ENCODE assay signal across 8 cellular contexts in genomic region chr14:55271572-55272414, GRCh38. TPM values are rescaled to one million over a fixed set of nuclear protein-coding genes. Genes with fewer than 3 reads are reported as not detected.
DNase-seq lines count a peak whose midpoint lies in the region; ATAC-seq, FAIRE-seq and TF ChIP-seq lines count a peak whose summit lies in the region.

No MANE protein-coding gene starts in this region.

- H3K79me2 ChIP-seq in ACC112 (ENCODE audit: control insufficient read depth, insufficient read depth, low read length, unreplicated experiment) = peaks cover 50% of the 10 kb centered on the region

- intact Hi-C loops in kidney (cut with DNase I) = loop anchor here (10.0 kb wide), 1 partner anchor 83 kb away; no protein-coding TSS in a partner anchor

- peak overlapping the region; percentile 85 for H3K4me3 Mint-ChIP-seq in central memory CD8-positive, alpha-beta T cell

- no peak for FAIRE-seq in kidney (lab: Jason Lieb, UNC)

- peak overlapping the region; percentile 89 for H3K27ac Mint-ChIP-seq in central memory CD8-positive, alpha-beta T cell (ENCODE audit: low read depth)

- H3K4me3 ChIP-seq in ACC112 (ENCODE audit: low read depth, low read length) (peak overlapping the region; percentile 100), kidney (ENCODE audit: low read length in 2 of 2) (peak overlapping the region; percentile 92 to 93)

- H3K36me3 ChIP-seq in ACC112 (ENCODE audit: insufficient read depth, low read length) (no peaks in the 10 kb centered on the region), kidney (ENCODE audit: control insufficient read depth in 1 of 2, insufficient read depth in 2 of 2, low read length in 2 of 2) (no peaks in the 10 kb centered on the region)

- H2AFZ ChIP-seq in ACC112 (ENCODE audit: low read length, unreplicated experiment) = peak overlapping the region; percentile 67

- H3K4me1 ChIP-seq in ACC112 (ENCODE audit: control insufficient read depth, insufficient read depth, low read length, unreplicated experiment) = peaks cover 26% of the 10 kb centered on the region
- peaks cover 9 to 19% of the 10 kb centered on the region in 2 donors for H3K4me1 ChIP-seq in kidney (ENCODE audit: control insufficient read depth in 1 of 2, insufficient read depth in 1 of 2, low read depth in 1 of 2, low read length in 2 of 2)

- H3K27ac ChIP-seq in ACC112 (ENCODE audit: low read depth, low read length) (peak overlapping the region; percentile 60), kidney (ENCODE audit: low read depth in 2 of 2, low read length in 2 of 2) (peak overlapping the region; percentile 94)

- H3K27me3 ChIP-seq in ACC112 (ENCODE audit: insufficient read depth, low read length) = no peaks in the 10 kb centered on the region

- no peaks in the 10 kb centered on the region for H3K27me3 Mint-ChIP-seq in central memory CD8-positive, alpha-beta T cell

- TF ChIP-seq CTCF in kidney (IDR thresholded peaks at IDR 0.05; ENCODE audit: borderline replicate concordance, extremely low read depth, insufficient read depth) = no peak

- peak; percentile 58 for DNase-seq in NCI-H2171 (lab: John Stamatoyannopoulos, UW)
- peak; percentile 16 for DNase-seq in activated CD4-positive, CD25-positive, alpha-beta regulatory T cell treated with anti-CD3 and anti-CD28 coated beads, Interleukin-2, amount 50 U/mL, for 16 hours (ENCODE audit: low read depth, low spot score)
- peak; percentile 31 to 40 for DNase-seq in central memory CD8-positive, alpha-beta T cell (ENCODE audit: low spot score in 2 of 2)
- DNase-seq in kidney = peak; percentile 88
- DNase-seq in stimulated activated CD4-positive, alpha-beta T cell treated with anti-CD3 and anti-CD28 coated beads, Interleukin-12 subunit alpha, Interleukin-12 subunit beta, amount 100 ng/mL, for 4 hours = peak; percentile 41

- H3K9me3 Mint-ChIP-seq in central memory CD8-positive, alpha-beta T cell = no peaks in the 10 kb centered on the region

- no peaks in the 10 kb centered on the region for H3K9me3 ChIP-seq in kidney (ENCODE audit: control insufficient read depth in 1 of 2, low read length in 2 of 2)

- peaks cover 15% of the 10 kb centered on the region for H3K36me3 Mint-ChIP-seq in central memory CD8-positive, alpha-beta T cell (ENCODE audit: insufficient read depth)

- ATAC-seq in GM18511 (IDR thresholded peaks at IDR 0.05; ENCODE audit: unreplicated experiment) (peak; percentile 51), HG03039 (IDR thresholded peaks at IDR 0.05; ENCODE audit: unreplicated experiment) (peak; percentile 29)
- peak; percentile 31 for ATAC-seq in central memory CD8-positive, alpha-beta T cell (replicated peaks; ENCODE audit: extremely low read depth, poor library complexity, severe bottlenecking)

- H3K9ac ChIP-seq in kidney (ENCODE audit: low read length in 2 of 2) = peak overlapping the region; percentile 50 to 96

- H3K4me1 Mint-ChIP-seq in central memory CD8-positive, alpha-beta T cell = peaks cover 49% of the 10 kb centered on the region

RNA-seq across cellular contexts. Expression of gene FBXO34, which starts 0.6 kb away (rescaled TPM):
- total RNA-seq in kidney = 38.5 TPM
- 12.8 TPM for polyA plus RNA-seq in kidney (ENCODE audit: insufficient read depth, low read depth, low replicate concordance)

Comparison
In these comparisons a context has a peak if more than half of its experiments do, and no peak if none do; other contexts are left out.
1. Peak in every context shown above with its lines: DNase-seq, ATAC-seq, H3K4me3 ChIP-seq and H3K27ac ChIP-seq.
2. DNase-seq: peak in every context shown above with its lines; median percentile 88 in kidney; 58 in NCI-H2171; 41 in stimulated activated CD4-positive, alpha-beta T cell treated with anti-CD3 and anti-CD28 coated beads, Interleukin-12 subunit alpha, Interleukin-12 subunit beta, amount 100 ng/mL, for 4 hours; 36 in central memory CD8-positive, alpha-beta T cell; 16 in activated CD4-positive, CD25-positive, alpha-beta regulatory T cell treated with anti-CD3 and anti-CD28 coated beads, Interleukin-2, amount 50 U/mL, for 16 hours.